ENCODE assay signal across 9 cellular contexts in the genomic region with DNA sequence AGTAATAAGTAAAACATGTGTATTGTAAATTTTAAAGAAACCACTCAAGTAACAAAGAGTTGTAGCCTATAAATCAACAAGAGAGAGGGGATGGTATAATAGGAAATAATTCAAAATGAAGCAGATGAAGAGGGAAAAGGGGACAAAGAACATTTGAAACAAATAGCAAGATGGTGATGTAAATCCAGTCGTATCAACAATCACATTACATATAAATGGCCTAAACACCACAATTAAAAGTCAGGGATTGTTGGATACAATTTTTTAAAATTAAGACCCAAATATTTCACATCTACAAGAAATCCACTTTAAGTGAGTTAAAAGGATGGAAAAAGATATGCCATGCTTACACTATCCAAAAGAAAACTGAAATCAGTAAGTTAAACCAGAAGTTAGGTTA.
"Had no signal": no experiment of that assay in that cellular context is flagged by ENCODE, and none has a peak within 500 bp of the region (broad histone marks: within the 10 kb centered on the region; RNA-seq: fewer than 3 reads in every experiment).

No MANE protein-coding gene starts in this region.

- H3K27ac Mint-ChIP-seq: GM23338, IgD-negative memory B cell had no signal

- H2AFZ ChIP-seq: GM23338 had no signal

- H3K4me2 ChIP-seq: GM23338 had no signal

- ATAC-seq: GM23338, HepG2 had no signal

- H3K27me3 Mint-ChIP-seq: IgD-negative memory B cell had no signal

- H3K4me1 Mint-ChIP-seq: GM23338 had no signal

- FAIRE-seq: H1, H54, HepG2 had no signal

- H3K4me3 Mint-ChIP-seq: GM23338, H9, IgD-negative memory B cell had no signal

- DNase-seq: H9, HCEC 1CT, KG1 had no signal

- H3K27ac ChIP-seq: HL-60 had no signal

- H3K4me3 ChIP-seq: GM23338 had no signal

- H3K9me3 Mint-ChIP-seq: IgD-negative memory B cell had no signal
